In genomic region chr17:4559139-4559791, GRCh38 we compare ENCODE assay signal across 30 cellular contexts. TPM values are rescaled to one million over a fixed set of nuclear protein-coding genes. Genes with fewer than 3 reads are reported as not detected.
DNase-seq lines count a peak whose midpoint lies in the region; ATAC-seq and TF ChIP-seq lines count a peak whose summit lies in the region.
"Had no signal": no experiment of that assay in that cellular context is flagged by ENCODE, and none has a peak within 500 bp of the region (broad histone marks: within the 10 kb centered on the region; RNA-seq: fewer than 3 reads in every experiment).

No MANE protein-coding gene starts in this region.

- no TSS peak for BruUV-seq in mammary epithelial cell (replicated peaks; lab: Mats Ljungman, UMichigan)

- H3K4me2 ChIP-seq in mammary epithelial cell (ENCODE audit: insufficient read depth, low read depth, low read length) = peak overlapping the region; percentile 50

- CTCF ChIA-PET in mammary epithelial cell (lab: Charles Lee; ENCODE audit: low non-redundant PET) = no interaction called here

- no peaks in the 10 kb centered on the region for H3K27me3 ChIP-seq in mammary epithelial cell (ENCODE audit: insufficient read depth, low read length)
- no peaks in the 10 kb centered on the region for H3K27me3 ChIP-seq in ascending aorta
- H3K27me3 ChIP-seq: esophagus muscularis mucosa had no signal

- H3K79me2 ChIP-seq in mammary epithelial cell (ENCODE audit: insufficient read depth, low read length) = peaks cover 9% of the 10 kb centered on the region

- H3K9me3 ChIP-seq in mammary epithelial cell (replicated peaks; ENCODE audit: insufficient read depth, low read length) = no peaks in the 10 kb centered on the region
- H3K9me3 ChIP-seq in ascending aorta = no peaks in the 10 kb centered on the region
- H3K9me3 ChIP-seq: esophagus muscularis mucosa had no signal

- H3K9ac ChIP-seq in mammary epithelial cell (ENCODE audit: insufficient read depth, low read length) = no peak overlapping the region

- DNase-seq in DMS 273 (lab: John Stamatoyannopoulos, UW; ENCODE audit: unreplicated experiment) = peak; percentile 52
- DNase-seq in DMS 273 treated with DMSO at 0.1 percent for 48 hours (lab: John Stamatoyannopoulos, UW) = no peak
- no peak for DNase-seq in mammary epithelial cell
- peak; percentile 12 for DNase-seq in left kidney (ENCODE audit: low read depth, low spot score)
- DNase-seq in activated CD4-positive, CD25-positive, alpha-beta regulatory T cell treated with anti-CD3 and anti-CD28 coated beads, Interleukin-2, amount 50 U/mL, for 72 hours = no peak
- DNase-seq in ascending aorta (ENCODE audit: low spot score in 2 of 2) = no peak
- DNase-seq: activated naive CD4-positive, alpha-beta T cell treated with Interleukin-2 at 50 U/mL for 16 hours; activated T-cell treated with anti-CD3 and anti-CD28 coated beads, Interleukin-2, amount 50 U/mL, for 4 hours; amniotic stem cell; caudate nucleus; CD4-positive, alpha-beta memory T cell; DND-41; HFFc6; Kasumi-1; mesenchymal stem cell; natural killer cell; NCI-H2029; NCI-H345; NCI-H82; OCI-M1; SHP77; stimulated activated CD4-positive, alpha-beta T cell treated with anti-CD3 and anti-CD28 coated beads, Interleukin-2, amount 100 ng/mL, for 48 hours; stimulated activated naive CD4-positive, alpha-beta T cell; T-helper 1 cell had no signal

- no peaks in the 10 kb centered on the region for H3K36me3 ChIP-seq in mammary epithelial cell (ENCODE audit: insufficient read depth, low read length)
- H3K36me3 ChIP-seq in ascending aorta = no peaks in the 10 kb centered on the region
- H3K36me3 ChIP-seq: esophagus muscularis mucosa had no signal

- intact Hi-C loops in mammary epithelial cell (cut with micrococcal nuclease) (no loop called here), ascending aorta (cut with DNase I) (loop anchor here (10.0 kb wide), 2 partner anchors 354 to 834 kb away; partner anchors contain the start of gene HASPIN)

- H3K4me3 ChIP-seq in mammary epithelial cell (replicated peaks in 1 of 3; ENCODE audit: insufficient read depth in 1 of 3, low read depth in 2 of 3, low read length in 3 of 3) = no peak overlapping the region
- peak overlapping the region in 5 of 7 experiments; percentile 8 to 30 (median 17) for H3K4me3 ChIP-seq in skin epidermis
- H3K4me3 ChIP-seq in ascending aorta = no peak overlapping the region
- H3K4me3 ChIP-seq: esophagus muscularis mucosa had no signal

- no peak for ATAC-seq in HG03039 (IDR thresholded peaks at IDR 0.05; ENCODE audit: unreplicated experiment)
- ATAC-seq: activated T-cell treated with anti-CD3 and anti-CD28 coated beads, Interleukin-2, amount 50 U/mL, for 4 hours; natural killer cell had no signal

- peaks cover 38% of the 10 kb centered on the region for H3K4me1 ChIP-seq in mammary epithelial cell (ENCODE audit: insufficient read depth, low read length)
- H3K4me1 ChIP-seq in ascending aorta = peaks cover 10 to 20% of the 10 kb centered on the region in 2 donors

- H3K27ac ChIP-seq in mammary epithelial cell (ENCODE audit: insufficient read depth, low read depth, low read length) (no peak overlapping the region), skin epidermis (peak overlapping the region in 11 of 21 experiments; percentile 56 to 85 (median 77)), ascending aorta (no peak overlapping the region)
- H3K27ac ChIP-seq: 22Rv1, esophagus muscularis mucosa had no signal

- in situ Hi-C loops in mammary epithelial cell (cut with MboI; ENCODE audit: low sequenced_read_pairs in 2 of 2) = loop anchor here in 1 of 2 donors (25.0 kb wide), 1 partner anchor 328 kb away; the partner anchor contains the start of gene C17orf107

- dilution Hi-C loops in mammary epithelial cell (cut with HindIII; ENCODE audit: low sequenced_read_pairs) = no loop called here

- TF ChIP-seq CTCF in mammary epithelial cell (conservative IDR thresholded peaks at IDR 0.05 in 1 of 2, IDR thresholded peaks at IDR 0.05 in 1 of 2; ENCODE audit: extremely low read depth in 1 of 2, insufficient read depth in 1 of 2, low read depth in 1 of 2, low read length in 2 of 2) = no peak
- no peak for TF ChIP-seq CTCF in ascending aorta (IDR thresholded peaks at IDR 0.05)

- no peak overlapping the region for H2AFZ ChIP-seq in mammary epithelial cell (ENCODE audit: low read depth, low read length)

- no peaks in the 10 kb centered on the region for H4K20me1 ChIP-seq in mammary epithelial cell (ENCODE audit: insufficient read depth, low read length)

- 31% methylated on average over 15 of the region's 17 CpGs for WGBS in mammary epithelial cell (ENCODE audit: low coverage, missing lambda C conversion rate)

RNA-seq across cellular contexts. Expression of gene GGT6, which starts 1.1 kb away (rescaled TPM):
- total RNA-seq in mammary epithelial cell = 10 to 100 TPM in 1 of 2 donors, 1 to 10 TPM in 1; 3.1 to 13.8 TPM
- polyA plus RNA-seq in mammary epithelial cell = 2.0 TPM
- 2.3 TPM for polyA minus RNA-seq in mammary epithelial cell
- total RNA-seq in ascending aorta = not detected
- total RNA-seq: activated CD8-positive, alpha-beta memory T cell treated with anti-CD3 and anti-CD28 coated beads for 36 hours; activated T-cell treated with anti-CD3 and anti-CD28 coated beads, Interleukin-2, amount 50 U/mL, for 4 hours; CD4-positive, alpha-beta memory T cell; dermis microvascular lymphatic vessel endothelial cell; esophagus muscularis mucosa; HFFc6; natural killer cell had no signal
- polyA plus RNA-seq: CD4-positive, alpha-beta memory T cell had no signal

RNA-seq across cellular contexts. Expression of gene MYBBP1A, which starts 4.1 kb away (rescaled TPM):
- 100 to 1,000 TPM in 1 of 2 donors, 10 to 100 TPM in 1; 63.2 to 105 TPM for total RNA-seq in mammary epithelial cell
- 44.6 TPM for polyA plus RNA-seq in mammary epithelial cell
- polyA minus RNA-seq in mammary epithelial cell = 80.4 TPM
- total RNA-seq in ascending aorta = 94.5 TPM

RNA-seq across cellular contexts. Expression of gene SMTNL2, which starts 25.1 kb away (rescaled TPM):
- not detected for total RNA-seq in mammary epithelial cell
- not detected for polyA plus RNA-seq in mammary epithelial cell
- not detected for polyA minus RNA-seq in mammary epithelial cell
- total RNA-seq in ascending aorta = 15.6 TPM
- total RNA-seq: activated CD8-positive, alpha-beta memory T cell treated with anti-CD3 and anti-CD28 coated beads for 36 hours; activated T-cell treated with anti-CD3 and anti-CD28 coated beads, Interleukin-2, amount 50 U/mL, for 4 hours; CD4-positive, alpha-beta memory T cell; dermis microvascular lymphatic vessel endothelial cell; HFFc6; natural killer cell had no signal
- polyA plus RNA-seq: CD4-positive, alpha-beta memory T cell had no signal

Comparison
In these comparisons a context has a peak if more than half of its experiments do, and no peak if none do; other contexts are left out.
1. DNase-seq: peak in DMS 273 (single experiment) and left kidney (single experiment); none in DMS 273 treated with DMSO at 0.1 percent for 48 hours (single experiment), mammary epithelial cell (single experiment), activated CD4-positive, CD25-positive, alpha-beta regulatory T cell treated with anti-CD3 and anti-CD28 coated beads, Interleukin-2, amount 50 U/mL, for 72 hours (single experiment) and ascending aorta (0 of 2).
2. H3K27ac ChIP-seq: peak in skin epidermis (11 of 21); none in mammary epithelial cell (single experiment) and ascending aorta (0 of 2).
3. H3K4me3 ChIP-seq: peak in skin epidermis (5 of 7); none in mammary epithelial cell (0 of 3) and ascending aorta (0 of 2).
4. RNA of gene SMTNL2, which starts 25.1 kb away (total RNA-seq): 15.6 TPM in ascending aorta (single experiment); not detected in mammary epithelial cell; every median in the first group is over 10 times any median in the second.